1 cellular context compared by ENCODE assay signal in genomic region chr16:58684354-58685083, GRCh38.
TF ChIP-seq lines count a peak whose summit lies in the region.

Gene SLC38A7 (minus strand): TSS chr16:58684770. CDS start chr16:58680126, 4,644 bp downstream.

TF ChIP-seq in HepG2, 621 proteins besides CTCF, POLR2A, EP300 and RAD21 (continued from another document and continues in another):
- TF ChIP-seq, protein P1, sequence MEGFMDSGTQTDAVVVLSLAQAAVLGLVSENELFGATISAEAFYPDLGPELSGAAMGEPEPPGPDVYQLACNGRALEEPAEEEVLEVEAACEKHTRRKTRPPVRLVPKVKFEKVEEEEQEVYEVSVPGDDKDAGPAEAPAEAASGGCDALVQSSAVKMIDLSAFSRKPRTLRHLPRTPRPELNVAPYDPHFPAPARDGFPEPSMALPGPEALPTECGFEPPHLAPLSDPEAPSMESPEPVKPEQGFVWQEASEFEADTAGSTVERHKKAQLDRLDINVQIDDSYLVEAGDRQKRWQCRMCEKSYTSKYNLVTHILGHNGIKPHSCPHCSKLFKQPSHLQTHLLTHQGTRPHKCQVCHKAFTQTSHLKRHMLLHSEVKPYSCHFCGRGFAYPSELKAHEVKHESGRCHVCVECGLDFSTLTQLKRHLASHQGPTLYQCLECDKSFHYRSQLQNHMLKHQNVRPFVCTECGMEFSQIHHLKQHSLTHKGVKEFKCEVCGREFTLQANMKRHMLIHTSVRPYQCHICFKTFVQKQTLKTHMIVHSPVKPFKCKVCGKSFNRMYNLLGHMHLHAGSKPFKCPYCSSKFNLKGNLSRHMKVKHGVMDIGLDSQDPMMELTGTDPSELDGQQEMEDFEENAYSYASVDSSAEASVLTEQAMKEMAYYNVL (CRISPR knock-in tag; IDR thresholded peaks at IDR 0.05; ENCODE audit: borderline replicate concordance), result peak; percentile 30; the same call in 1 of the 2 replicates
- TF ChIP-seq SKI (IDR thresholded peaks at IDR 0.05; ENCODE audit: partially characterized antibody), result no peak
- 0 out of 2 replicates have a peak, but pooled peaks have one; percentile 54 for TF ChIP-seq TBP (CRISPR knock-in tag; IDR thresholded peaks at IDR 0.05)
- peak; percentile 79; the same call in 1 of the 2 replicates for TF ChIP-seq ZNF451 (CRISPR knock-in tag; IDR thresholded peaks at IDR 0.05)
- TF ChIP-seq KAT8 (CRISPR knock-in tag; IDR thresholded peaks at IDR 0.05), result peak; percentile 97
- TF ChIP-seq DBP (CRISPR knock-in tag; IDR thresholded peaks at IDR 0.05; ENCODE audit: not compliant biosample characterization), result peak; percentile 76
- no peak for TF ChIP-seq SNRNP70 (IDR thresholded peaks at IDR 0.05; ENCODE audit: low read depth, low read length)
- TF ChIP-seq TFDP2 (CRISPR knock-in tag; IDR thresholded peaks at IDR 0.05), result peak; percentile 60
- TF ChIP-seq, protein P2, sequence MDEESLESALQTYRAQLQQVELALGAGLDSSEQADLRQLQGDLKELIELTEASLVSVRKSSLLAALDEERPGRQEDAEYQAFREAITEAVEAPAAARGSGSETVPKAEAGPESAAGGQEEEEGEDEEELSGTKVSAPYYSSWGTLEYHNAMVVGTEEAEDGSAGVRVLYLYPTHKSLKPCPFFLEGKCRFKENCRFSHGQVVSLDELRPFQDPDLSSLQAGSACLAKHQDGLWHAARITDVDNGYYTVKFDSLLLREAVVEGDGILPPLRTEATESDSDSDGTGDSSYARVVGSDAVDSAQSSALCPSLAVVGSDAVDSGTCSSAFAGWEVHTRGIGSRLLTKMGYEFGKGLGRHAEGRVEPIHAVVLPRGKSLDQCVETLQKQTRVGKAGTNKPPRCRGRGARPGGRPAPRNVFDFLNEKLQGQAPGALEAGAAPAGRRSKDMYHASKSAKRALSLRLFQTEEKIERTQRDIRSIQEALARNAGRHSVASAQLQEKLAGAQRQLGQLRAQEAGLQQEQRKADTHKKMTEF (CRISPR knock-in tag; IDR thresholded peaks at IDR 0.05), result peak; percentile 89
- no peak for TF ChIP-seq GABPA (IDR thresholded peaks at IDR 0.05; ENCODE audit: low read depth, low read length)
- TF ChIP-seq GABPA (CRISPR knock-in tag; IDR thresholded peaks at IDR 0.05; ENCODE audit: low read depth), result peak; percentile 73
- TF ChIP-seq, protein P3, sequence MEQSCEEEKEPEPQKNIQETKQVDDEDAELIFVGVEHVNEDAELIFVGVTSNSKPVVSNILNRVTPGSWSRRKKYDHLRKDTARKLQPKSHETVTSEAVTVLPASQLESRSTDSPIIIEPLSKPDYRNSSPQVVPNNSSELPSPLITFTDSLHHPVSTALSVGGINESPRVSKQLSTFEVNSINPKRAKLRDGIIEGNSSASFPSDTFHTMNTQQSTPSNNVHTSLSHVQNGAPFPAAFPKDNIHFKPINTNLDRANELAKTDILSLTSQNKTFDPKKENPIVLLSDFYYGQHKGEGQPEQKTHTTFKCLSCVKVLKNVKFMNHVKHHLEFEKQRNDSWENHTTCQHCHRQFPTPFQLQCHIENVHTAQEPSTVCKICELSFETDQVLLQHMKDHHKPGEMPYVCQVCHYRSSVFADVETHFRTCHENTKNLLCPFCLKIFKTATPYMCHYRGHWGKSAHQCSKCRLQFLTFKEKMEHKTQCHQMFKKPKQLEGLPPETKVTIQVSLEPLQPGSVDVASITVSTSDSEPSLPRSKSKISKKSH (CRISPR knock-in tag; IDR thresholded peaks at IDR 0.05; ENCODE audit: borderline replicate concordance), result 0 out of 2 replicates have a peak, but pooled peaks have one; percentile 71
- 0 out of 2 replicates have a peak, but pooled peaks have one; percentile 77 for TF ChIP-seq SATB2 (CRISPR knock-in tag; IDR thresholded peaks at IDR 0.05)
- 0 out of 2 replicates have a peak, but pooled peaks have one; percentile 55 for TF ChIP-seq DZIP1 (CRISPR knock-in tag; IDR thresholded peaks at IDR 0.05)
- TF ChIP-seq FOSL1 (CRISPR knock-in tag; IDR thresholded peaks at IDR 0.05; ENCODE audit: borderline replicate concordance), result 0 out of 2 replicates have a peak, but pooled peaks have one; percentile 21
- peak; percentile 73 for TF ChIP-seq NFKBIZ (CRISPR knock-in tag; IDR thresholded peaks at IDR 0.05)
- no peak for TF ChIP-seq ZNF577 (CRISPR knock-in tag; IDR thresholded peaks at IDR 0.05; ENCODE audit: borderline replicate concordance, low read depth)
- TF ChIP-seq PHF8 (CRISPR knock-in tag; IDR thresholded peaks at IDR 0.05), result peak; percentile 83
- peak; percentile 63; the same call in 1 of the 2 replicates for TF ChIP-seq ARNT2 (CRISPR knock-in tag; IDR thresholded peaks at IDR 0.05; ENCODE audit: low read depth)
- 0 out of 2 replicates have a peak, but pooled peaks have one; percentile 35 for TF ChIP-seq PPARG (CRISPR knock-in tag; conservative IDR thresholded peaks at IDR 0.05)
- TF ChIP-seq NONO (IDR thresholded peaks at IDR 0.05), result no peak
- no peak for TF ChIP-seq NONO (CRISPR knock-in tag; conservative IDR thresholded peaks at IDR 0.05)
- TF ChIP-seq STAG1 (CRISPR knock-in tag; IDR thresholded peaks at IDR 0.05), result peak; percentile 2; the same call in 1 of the 2 replicates
- TF ChIP-seq TAF1 (CRISPR knock-in tag; IDR thresholded peaks at IDR 0.05), result peak; percentile 72; the same call in 1 of the 2 replicates
- peak; percentile 72 for TF ChIP-seq KMT2B (CRISPR knock-in tag; IDR thresholded peaks at IDR 0.05)
- TF ChIP-seq U2AF1 (optimal IDR thresholded peaks at IDR 0.05; ENCODE audit: low read depth, low read length), result peak; percentile 26
- TF ChIP-seq NFIC (IDR thresholded peaks at IDR 0.05; ENCODE audit: low read length), result peak; percentile 81
- no peak for TF ChIP-seq ZBTB33 (CRISPR knock-in tag; IDR thresholded peaks at IDR 0.05)
- peak; percentile 35; the same call in 1 of the 2 replicates for TF ChIP-seq BCL3 (CRISPR knock-in tag; IDR thresholded peaks at IDR 0.05)
- 0 out of 2 replicates have a peak, but pooled peaks have one; percentile 51 for TF ChIP-seq MYPOP (CRISPR knock-in tag; IDR thresholded peaks at IDR 0.05)
- TF ChIP-seq, protein P4, sequence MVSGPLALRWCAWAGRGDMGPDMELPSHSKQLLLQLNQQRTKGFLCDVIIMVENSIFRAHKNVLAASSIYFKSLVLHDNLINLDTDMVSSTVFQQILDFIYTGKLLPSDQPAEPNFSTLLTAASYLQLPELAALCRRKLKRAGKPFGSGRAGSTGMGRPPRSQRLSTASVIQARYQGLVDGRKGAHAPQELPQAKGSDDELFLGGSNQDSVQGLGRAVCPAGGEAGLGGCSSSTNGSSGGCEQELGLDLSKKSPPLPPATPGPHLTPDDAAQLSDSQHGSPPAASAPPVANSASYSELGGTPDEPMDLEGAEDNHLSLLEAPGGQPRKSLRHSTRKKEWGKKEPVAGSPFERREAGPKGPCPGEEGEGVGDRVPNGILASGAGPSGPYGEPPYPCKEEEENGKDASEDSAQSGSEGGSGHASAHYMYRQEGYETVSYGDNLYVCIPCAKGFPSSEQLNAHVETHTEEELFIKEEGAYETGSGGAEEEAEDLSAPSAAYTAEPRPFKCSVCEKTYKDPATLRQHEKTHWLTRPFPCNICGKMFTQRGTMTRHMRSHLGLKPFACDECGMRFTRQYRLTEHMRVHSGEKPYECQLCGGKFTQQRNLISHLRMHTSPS (CRISPR knock-in tag; IDR thresholded peaks at IDR 0.05; ENCODE audit: low read depth), result no peak
- no peak for TF ChIP-seq ETS1 (CRISPR knock-in tag; IDR thresholded peaks at IDR 0.05)
- no peak for TF ChIP-seq ZNF7 (CRISPR knock-in tag; IDR thresholded peaks at IDR 0.05)
- 0 out of 2 replicates have a peak, but pooled peaks have one; percentile 43 for TF ChIP-seq ZNF557 (CRISPR knock-in tag; IDR thresholded peaks at IDR 0.05)
